Comparison of ENCODE assay signal across 11 cellular contexts in genomic region chr7:111756687-111757178, GRCh38.
DNase-seq lines count a peak whose midpoint lies in the region; ATAC-seq and TF ChIP-seq lines count a peak whose summit lies in the region.
"Had no signal": no experiment of that assay in that cellular context is flagged by ENCODE, and none has a peak within 500 bp of the region (broad histone marks: within the 10 kb centered on the region; RNA-seq: fewer than 3 reads in every experiment).

No MANE protein-coding gene starts in this region.

- POLR2A ChIA-PET in Caco-2 (lab: Charles Lee) = no interaction called here

- H2AFZ ChIP-seq in GM23338 = no peak overlapping the region
- H2AFZ ChIP-seq: parathyroid adenoma had no signal

- TF ChIP-seq CTCF in GM23338 (conservative IDR thresholded peaks at IDR 0.05; ENCODE audit: low read depth in 2 of 2) = peak; percentile 20 to 46; a peak in 2 of 4 replicates
- no peak for TF ChIP-seq CTCF in Caco-2 (IDR thresholded peaks at IDR 0.05; ENCODE audit: insufficient read depth in 1 of 2, low read depth in 1 of 2, low read length in 1 of 2, severe bottlenecking in 1 of 2, unreplicated experiment in 1 of 2)

- H3K36me3 Mint-ChIP-seq in GM23338 (ENCODE audit: low read depth) (peaks cover 20% of the 10 kb centered on the region), Caco-2 (ENCODE audit: insufficient read depth, unreplicated experiment) (no peaks in the 10 kb centered on the region)
- H3K36me3 Mint-ChIP-seq: activated naive CD8-positive, alpha-beta T cell treated with anti-CD3 and anti-CD28 coated beads, Interleukin-2, amount 10 ng/mL, durations not matched to agents 7 days and 5 days had no signal

- H3K79me2 ChIP-seq in GM23338 (replicated peaks; ENCODE audit: insufficient read depth) = no peaks in the 10 kb centered on the region
- H3K79me2 ChIP-seq: parathyroid adenoma had no signal

- no peaks in the 10 kb centered on the region for H3K9me3 ChIP-seq in Caco-2

- H3K27ac Mint-ChIP-seq in GM23338 (0 out of 2 replicates have a peak overlapping the region, but pooled peaks have one; percentile 0), Caco-2 (ENCODE audit: unreplicated experiment) (no peak overlapping the region)
- H3K27ac Mint-ChIP-seq: activated naive CD8-positive, alpha-beta T cell treated with anti-CD3 and anti-CD28 coated beads, Interleukin-2, amount 10 ng/mL, durations not matched to agents 7 days and 5 days had no signal

- peak; percentile 75 for DNase-seq in GM23338 (ENCODE audit: low spot score)
- DNase-seq in amniotic epithelial cell (ENCODE audit: low read depth) = peak; percentile 72
- peak; percentile 15 for DNase-seq in hepatic stellate cell (ENCODE audit: low spot score)
- peak; percentile 82 for DNase-seq in sciatic nerve (ENCODE audit: low spot score)
- no peak for DNase-seq in Caco-2
- no peak for DNase-seq in HPDE6-E6E7 (ENCODE audit: extremely low spot score)
- DNase-seq in activated CD4-positive, CD25-positive, alpha-beta regulatory T cell (lab: John Stamatoyannopoulos, UW) = no peak
- DNase-seq: activated naive CD8-positive, alpha-beta T cell treated with anti-CD3 and anti-CD28 coated beads, Interleukin-2, amount 10 ng/mL, durations not matched to agents 7 days and 5 days had no signal

- H3K27me3 ChIP-seq in GM23338 (ENCODE audit: insufficient read depth) = no peaks in the 10 kb centered on the region
- H3K27me3 ChIP-seq in Caco-2 (replicated peaks; ENCODE audit: control insufficient read depth, insufficient read depth, low read length) = no peaks in the 10 kb centered on the region

- H3K27me3 Mint-ChIP-seq in GM23338 (ENCODE audit: insufficient read depth, low read depth, poor library complexity) (peaks cover 5% of the 10 kb centered on the region), Caco-2 (ENCODE audit: insufficient read depth, unreplicated experiment) (no peaks in the 10 kb centered on the region)

- CTCF ChIA-PET in Caco-2 (lab: Charles Lee) = interaction anchor here (0.6 to 1.4 kb wide), 2 partner anchors 98 to 465 kb away, joined by 3 to 5 read pairs; no protein-coding TSS in a partner anchor

- H3K4me3 ChIP-seq in GM23338 = no peak overlapping the region
- no peak overlapping the region for H3K4me3 ChIP-seq in Caco-2 (ENCODE audit: low read depth, low read length)

- no peaks in the 10 kb centered on the region for H4K20me1 ChIP-seq in GM23338 (replicated peaks; ENCODE audit: insufficient read depth)

- peaks cover 16% of the 10 kb centered on the region for H3K4me1 Mint-ChIP-seq in GM23338
- H3K4me1 Mint-ChIP-seq in Caco-2 (ENCODE audit: low read depth, unreplicated experiment) = no peaks in the 10 kb centered on the region

- H3K36me3 ChIP-seq in GM23338 (ENCODE audit: insufficient read depth) = 0 out of 2 replicates have a peak, but pooled peaks cover 10% of the 10 kb centered on the region
- no peaks in the 10 kb centered on the region for H3K36me3 ChIP-seq in Caco-2 (ENCODE audit: control insufficient read depth, insufficient read depth, low read length)

- H3K4me2 ChIP-seq in GM23338 = 0 out of 2 replicates have a peak overlapping the region, but pooled peaks have one; percentile 6

- peaks cover 3% of the 10 kb centered on the region for H3K4me1 ChIP-seq in GM23338 (ENCODE audit: insufficient read depth)
- H3K4me1 ChIP-seq in Caco-2 = peaks cover 3% of the 10 kb centered on the region; the same call in 1 of the 2 replicates

- no TSS peak for BruUV-seq in Caco-2 (replicated peaks; lab: Mats Ljungman, UMichigan)

- ATAC-seq in GM23338 (peak; percentile 91), sciatic nerve (peak; percentile 94), HG03039 (IDR thresholded peaks at IDR 0.05; ENCODE audit: unreplicated experiment) (no peak)
- ATAC-seq: Panc1 had no signal

- no peaks in the 10 kb centered on the region for H3K9me2 ChIP-seq in GM23338 (ENCODE audit: insufficient read depth)

- H3K9me3 Mint-ChIP-seq in GM23338 (no peaks in the 10 kb centered on the region), Caco-2 (ENCODE audit: unreplicated experiment) (no peaks in the 10 kb centered on the region)
- H3K9me3 Mint-ChIP-seq: activated naive CD8-positive, alpha-beta T cell treated with anti-CD3 and anti-CD28 coated beads, Interleukin-2, amount 10 ng/mL, durations not matched to agents 7 days and 5 days had no signal

- intact Hi-C loops in sciatic nerve (cut with DNase I) = no loop called here
- intact Hi-C loops in Caco-2 (cut with micrococcal nuclease; ENCODE audit: unreplicated experiment) = no loop called here

- H3K4me3 Mint-ChIP-seq in GM23338 = peak overlapping the region; percentile 25
- H3K4me3 Mint-ChIP-seq in Caco-2 (ENCODE audit: unreplicated experiment) = no peak overlapping the region
- H3K4me3 Mint-ChIP-seq: activated naive CD8-positive, alpha-beta T cell treated with anti-CD3 and anti-CD28 coated beads, Interleukin-2, amount 10 ng/mL, durations not matched to agents 7 days and 5 days had no signal

- no peaks in the 10 kb centered on the region for H3F3A ChIP-seq in GM23338 (replicated peaks; ENCODE audit: low read depth)

- H3K27ac ChIP-seq in GM23338 (ENCODE audit: low read depth) = no peak overlapping the region
- H3K27ac ChIP-seq: parathyroid adenoma had no signal

TF ChIP-seq in GM23338, 12 proteins besides CTCF, POLR2A, EP300 and RAD21:
- TF ChIP-seq CREB1 (CRISPR knock-in tag; IDR thresholded peaks at IDR 0.05; ENCODE audit: low read depth) = peak; percentile 51; the same call in 1 of the 2 replicates
- TF ChIP-seq ZNF462 (CRISPR knock-in tag; IDR thresholded peaks at IDR 0.05) = peak; percentile 9; the same call in 1 of the 2 replicates
- no peak for TF ChIP-seq POLR2AphosphoS5 (IDR thresholded peaks at IDR 0.05; ENCODE audit: low read depth)

Comparison
In these comparisons a context has a peak if more than half of its experiments do, and no peak if none do; other contexts are left out.
1. DNase-seq: peak in GM23338 (single experiment), amniotic epithelial cell (single experiment), hepatic stellate cell (single experiment) and sciatic nerve (single experiment); none in Caco-2 (0 of 2), HPDE6-E6E7 (single experiment) and activated CD4-positive, CD25-positive, alpha-beta regulatory T cell (0 of 4).
2. CTCF ChIP-seq: peak in GM23338 (2 of 2); none in Caco-2 (0 of 2).